ENCODE assay signal across 23 cellular contexts in the genomic region with DNA sequence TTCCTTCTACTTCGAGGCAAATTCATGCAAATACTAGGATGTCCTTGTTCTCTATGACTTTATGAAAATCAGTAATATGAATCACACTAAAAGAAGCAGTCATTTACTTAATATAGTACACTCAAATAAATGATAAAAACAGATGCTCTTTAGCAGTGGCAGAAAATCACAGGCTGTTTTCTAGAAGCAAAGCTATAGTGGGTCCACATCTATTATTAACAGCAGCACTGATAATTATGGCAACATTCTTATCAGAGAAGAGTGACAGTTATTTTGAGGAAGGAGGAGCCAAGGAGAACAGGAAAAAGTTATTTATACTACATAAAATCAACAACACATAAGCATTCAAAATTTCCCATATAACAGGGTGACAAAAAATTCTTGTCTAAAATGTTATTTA. TPM values are rescaled to one million over a fixed set of nuclear protein-coding genes. Genes with fewer than 3 reads are reported as not detected.
DNase-seq lines count a peak whose midpoint lies in the region; ATAC-seq and TF ChIP-seq lines count a peak whose summit lies in the region.
"Had no signal": no experiment of that assay in that cellular context is flagged by ENCODE, and none has a peak within 500 bp of the region (broad histone marks: within the 10 kb centered on the region; RNA-seq: fewer than 3 reads in every experiment).

No MANE protein-coding gene starts in this region.

- H2BK120ac ChIP-seq in IMR-90 (ENCODE audit: low read depth, low read length): no peak overlapping the region

- ATAC-seq in CD4-positive, CD25-positive, alpha-beta regulatory T cell (ENCODE audit: low read depth in 2 of 2): no peak
- ATAC-seq in IMR-90 (ENCODE audit: low read depth) (no peak), heart left ventricle (peak; percentile 72 to 85 (median 84))
- ATAC-seq: activated CD4-positive, CD25-positive, alpha-beta regulatory T cell treated with anti-CD3 and anti-CD28 coated beads, Interleukin-2, amount 50 U/mL, for 24 hours; right lobe of liver; stimulated activated naive CD8-positive, alpha-beta T cell treated with anti-CD3 and anti-CD28 coated beads, Interleukin-15, Interleukin-2, amounts not matched to agents 100 U/mL and 50 U/mL, for 24 hours had no signal

- CTCF ChIA-PET in IMR-90 (lab: Yijun Ruan, JAX): no interaction called here

- H3K27me3 ChIP-seq in CD4-positive, CD25-positive, alpha-beta regulatory T cell (ENCODE audit: control insufficient read depth, insufficient read depth, low read length): no peaks in the 10 kb centered on the region
- H3K27me3 ChIP-seq in IMR-90 (ENCODE audit: control insufficient read depth, insufficient read depth, low read length) (no peaks in the 10 kb centered on the region), heart left ventricle (no peaks in the 10 kb centered on the region)
- H3K27me3 ChIP-seq: Peyer's patch, right lobe of liver, SJCRH30 had no signal

- H3K56ac ChIP-seq in IMR-90 (ENCODE audit: extremely low read depth, insufficient read depth, low read length): no peak overlapping the region

- no peak for TF ChIP-seq CTCF in IMR-90 (conservative IDR thresholded peaks at IDR 0.05; ENCODE audit: low read depth, low read length)
- no peak for TF ChIP-seq CTCF in heart left ventricle (IDR thresholded peaks at IDR 0.05)
- TF ChIP-seq CTCF in nephron (IDR thresholded peaks at IDR 0.05; ENCODE audit: unreplicated experiment in 3 of 3): no peak

- H3K4ac ChIP-seq in IMR-90 (ENCODE audit: low read depth, low read length): no peak overlapping the region

- H4K8ac ChIP-seq in IMR-90 (ENCODE audit: low read depth in 2 of 2, low read length in 2 of 2): no peak overlapping the region

- no peak overlapping the region for H3K18ac ChIP-seq in IMR-90 (ENCODE audit: low read depth, low read length)

- peaks cover 67% of the 10 kb centered on the region for H3K36me3 ChIP-seq in CD4-positive, CD25-positive, alpha-beta regulatory T cell (ENCODE audit: control insufficient read depth, insufficient read depth, low read length)
- peaks cover 31% of the 10 kb centered on the region for H3K36me3 ChIP-seq in IMR-90 (ENCODE audit: control insufficient read depth, insufficient read depth, low read length)
- peaks cover 3 to 79% (median 57%) of the 10 kb centered on the region in 9 donors for H3K36me3 ChIP-seq in heart left ventricle

- H4K5ac ChIP-seq in IMR-90 (ENCODE audit: low read depth, low read length): no peak overlapping the region

- no TSS peak for BruUV-seq in IMR-90 (replicated peaks; lab: Mats Ljungman, UMichigan)

- dilution Hi-C loops in IMR-90 (cut with HindIII; ENCODE audit: low sequenced_read_pairs, unreplicated experiment): no loop called here

- H3K27ac Mint-ChIP-seq in CD4-positive, CD25-positive, alpha-beta regulatory T cell: peak overlapping the region in 1 of 3 donors; percentile 15
- peak overlapping the region; percentile 28 to 52 (median 31) for H3K27ac Mint-ChIP-seq in nephron
- H3K27ac Mint-ChIP-seq: dendritic cell treated with granulocyte-macrophage colony-stimulating factor and Interleukin-4, amounts not matched to agents 40 ng/mL and 50 ng/mL, for 4 days; nephron progenitor cell had no signal

- H3K23ac ChIP-seq in IMR-90 (ENCODE audit: low read depth, low read length): no peak overlapping the region

- H3K14ac ChIP-seq in IMR-90 (replicated peaks; ENCODE audit: low read depth, low read length): no peak overlapping the region

- TF ChIP-seq RAD21 in IMR-90 (IDR thresholded peaks at IDR 0.05; ENCODE audit: low read length): no peak

- H2BK20ac ChIP-seq in IMR-90 (ENCODE audit: low read depth, low read length): no peak overlapping the region

- H3K4me1 Mint-ChIP-seq in CD4-positive, CD25-positive, alpha-beta regulatory T cell: peaks cover 21 to 58% (median 52%) of the 10 kb centered on the region in 4 donors
- H3K4me1 Mint-ChIP-seq in nephron: peaks cover 22% of the 10 kb centered on the region

- H3K27ac ChIP-seq in CD4-positive, CD25-positive, alpha-beta regulatory T cell (ENCODE audit: insufficient read depth, low read length, poor library complexity, severe bottlenecking): no peak overlapping the region
- H3K27ac ChIP-seq in IMR-90 (ENCODE audit: insufficient read depth, low read length) (no peak overlapping the region), heart left ventricle (peak overlapping the region in 11 of 12 donors; percentile 3 to 81 (median 56))
- H3K27ac ChIP-seq: parathyroid adenoma, Peyer's patch, right lobe of liver, SJCRH30 had no signal

- H3K9me3 ChIP-seq in CD4-positive, CD25-positive, alpha-beta regulatory T cell (ENCODE audit: control insufficient read depth in 2 of 2, low read length in 2 of 2): no peaks in the 10 kb centered on the region
- H3K9me3 ChIP-seq in IMR-90 (ENCODE audit: control insufficient read depth, insufficient read depth, low read length): no peaks in the 10 kb centered on the region
- no peaks in the 10 kb centered on the region for H3K9me3 ChIP-seq in heart left ventricle
- H3K9me3 ChIP-seq: Peyer's patch, right lobe of liver, SJCRH30 had no signal

- no peak overlapping the region for H3K4me2 ChIP-seq in IMR-90 (ENCODE audit: low read depth, low read length)

- peaks cover 42% of the 10 kb centered on the region for H3K36me3 Mint-ChIP-seq in CD4-positive, CD25-positive, alpha-beta regulatory T cell
- peaks cover 65% of the 10 kb centered on the region for H3K36me3 Mint-ChIP-seq in nephron (ENCODE audit: low read depth)

- POLR2A ChIA-PET in IMR-90 (lab: Charles Lee; ENCODE audit: unreplicated experiment): no interaction called here

- no peaks in the 10 kb centered on the region for H3K9me3 Mint-ChIP-seq in CD4-positive, CD25-positive, alpha-beta regulatory T cell
- H3K9me3 Mint-ChIP-seq in nephron: no peaks in the 10 kb centered on the region
- H3K9me3 Mint-ChIP-seq: dendritic cell treated with granulocyte-macrophage colony-stimulating factor and Interleukin-4, amounts not matched to agents 40 ng/mL and 50 ng/mL, for 4 days; nephron progenitor cell had no signal

- in situ Hi-C loops in IMR-90 (cut with MboI; ENCODE audit: low sequenced_read_pairs): no loop called here

- DNase-seq in CD4-positive, CD25-positive, alpha-beta regulatory T cell: no peak
- DNase-seq in IMR-90: no peak
- no peak for DNase-seq in heart left ventricle
- no peak for DNase-seq in NCI-H510A treated with DMSO at 0.1 percent for 48 hours (lab: John Stamatoyannopoulos, UW)
- no peak for DNase-seq in middle frontal gyrus (ENCODE audit: extremely low spot score, low spot score)
- DNase-seq in AML-193 (lab: John Stamatoyannopoulos, UW): no peak
- DNase-seq: activated naive CD4-positive, alpha-beta T cell treated with Interleukin-2 at 50 U/mL for 16 hours; activated T-cell treated with anti-CD3 and anti-CD28 coated beads, Interleukin-2, amount 50 U/mL, for 48 hours; caudate nucleus; GF-D8; GOT3; mesendoderm; NCI-H1417; NCI-H510A; nephron progenitor cell; Peyer's patch; right lobe of liver; SJCRH30; stimulated activated naive CD8-positive, alpha-beta T cell treated with anti-CD3 and anti-CD28 coated beads, Interleukin-15, Interleukin-2, amounts not matched to agents 100 U/mL and 50 U/mL, for 24 hours had no signal

- no peak overlapping the region for H2AK9ac ChIP-seq in IMR-90 (replicated peaks; ENCODE audit: low read depth, low read length, poor library complexity)

- H2AFZ ChIP-seq in IMR-90 (replicated peaks; ENCODE audit: low read length, poor library complexity): no peak overlapping the region
- H2AFZ ChIP-seq: parathyroid adenoma had no signal

- H4K20me1 ChIP-seq in IMR-90 (ENCODE audit: insufficient read depth, low read length): peaks cover 60% of the 10 kb centered on the region

- H2BK5ac ChIP-seq in IMR-90 (ENCODE audit: low read depth, low read length, poor library complexity, severe bottlenecking): peak overlapping the region; percentile 44

- no peak overlapping the region for H4K91ac ChIP-seq in IMR-90 (ENCODE audit: insufficient read depth, low read depth, low read length)

- TF ChIP-seq POLR2A in IMR-90 (IDR thresholded peaks at IDR 0.05; ENCODE audit: low read depth, low read length) (no peak), heart left ventricle (IDR thresholded peaks at IDR 0.05) (no peak)

- H2BK15ac ChIP-seq in IMR-90 (ENCODE audit: low read depth, low read length): no peak overlapping the region

- no peak overlapping the region for H2AK5ac ChIP-seq in IMR-90 (ENCODE audit: low read depth, low read length)

- H3K9ac ChIP-seq in IMR-90 (ENCODE audit: low read depth, low read length): no peak overlapping the region
- H3K9ac ChIP-seq: parathyroid adenoma had no signal

- WGBS in IMR-90 (ENCODE audit: extremely low coverage in 2 of 2, insufficient read length in 1 of 2), 2 experiments: no CpG with 5 or more reads among the region's 1 CpG
- WGBS in heart left ventricle, 4 donors: 9 to 26% (median 23%) methylated on average over 1 of the region's 1 CpG

- peaks cover 9 to 48% of the 10 kb centered on the region in 2 experiments; a peak in 3 of 4 replicates for H3K79me1 ChIP-seq in IMR-90 (ENCODE audit: low read depth in 1 of 2, low read length in 2 of 2)

- H3K9me1 ChIP-seq in IMR-90 (ENCODE audit: insufficient read depth, low read length): peaks cover 5% of the 10 kb centered on the region; the same call in 1 of the 2 replicates

- peaks cover 34% of the 10 kb centered on the region for H3K4me1 ChIP-seq in CD4-positive, CD25-positive, alpha-beta regulatory T cell (ENCODE audit: control insufficient read depth, insufficient read depth, low read length, poor library complexity, severe bottlenecking)
- H3K4me1 ChIP-seq in IMR-90 (ENCODE audit: control insufficient read depth, insufficient read depth, low read length) (peaks cover 10% of the 10 kb centered on the region; the same call in 1 of the 2 replicates), heart left ventricle (peaks cover 10 to 66% (median 49%) of the 10 kb centered on the region in 12 donors)
- H3K4me1 ChIP-seq: right lobe of liver had no signal

- intact Hi-C loops in IMR-90 (cut with micrococcal nuclease): loop anchor here (2.0 kb wide), 1 partner anchor 17 kb away; no protein-coding TSS in a partner anchor
- intact Hi-C loops in heart left ventricle (cut with DNase I): no loop called here

- peak overlapping the region; percentile 32 for H3K4me3 ChIP-seq in CD4-positive, CD25-positive, alpha-beta regulatory T cell (ENCODE audit: low read depth, low read length)
- no peak overlapping the region for H3K4me3 ChIP-seq in IMR-90 (ENCODE audit: insufficient read depth, low read depth, low read length)
- peak overlapping the region in 1 of 12 donors; percentile 7 for H3K4me3 ChIP-seq in heart left ventricle
- H3K4me3 ChIP-seq: Peyer's patch, right lobe of liver, SJCRH30 had no signal

- peak overlapping the region in 2 of 4 donors; percentile 6 to 47 for H3K4me3 Mint-ChIP-seq in CD4-positive, CD25-positive, alpha-beta regulatory T cell
- no peak overlapping the region for H3K4me3 Mint-ChIP-seq in nephron
- H3K4me3 Mint-ChIP-seq: dendritic cell treated with granulocyte-macrophage colony-stimulating factor and Interleukin-4, amounts not matched to agents 40 ng/mL and 50 ng/mL, for 4 days; nephron progenitor cell had no signal

- H3K27me3 Mint-ChIP-seq in CD4-positive, CD25-positive, alpha-beta regulatory T cell: no peaks in the 10 kb centered on the region
- no peaks in the 10 kb centered on the region for H3K27me3 Mint-ChIP-seq in nephron (ENCODE audit: low read depth)
- H3K27me3 Mint-ChIP-seq: dendritic cell treated with granulocyte-macrophage colony-stimulating factor and Interleukin-4, amounts not matched to agents 40 ng/mL and 50 ng/mL, for 4 days had no signal

RNA-seq across cellular contexts. Expression of a gene that starts 16.5 kb away (rescaled TPM):
- total RNA-seq in CD4-positive, CD25-positive, alpha-beta regulatory T cell: 69.0 TPM
- polyA plus RNA-seq in CD4-positive, CD25-positive, alpha-beta regulatory T cell: 10 to 100 TPM; 20.9 to 31.9 (median 24.6) TPM
- total RNA-seq in IMR-90 (2012; rRNA removed): 68.5 and 130 TPM in 2 replicates
- 26.7 and 33.5 TPM in 2 replicates for polyA plus RNA-seq in IMR-90 (2012; rRNA removed)
- 7.4 and 9.2 TPM in 2 replicates for polyA plus RNA-seq in IMR-90 (2012; cell fraction: cytosol; rRNA removed)
- 4.8 and 13.7 TPM in 2 replicates for polyA plus RNA-seq in IMR-90 (2012; cell fraction: nucleus; rRNA removed; ENCODE audit: low replicate concordance)
- total RNA-seq in heart left ventricle: 100 to 1,000 TPM; 108 to 178 (median 150) TPM
- 10 to 100 TPM; 65.6 to 82.6 TPM for polyA plus RNA-seq in heart left ventricle

Comparison
In these comparisons a context has a peak if more than half of its experiments do, and no peak if none do; other contexts are left out.
1. ATAC-seq: peak in heart left ventricle (4 of 4); none in CD4-positive, CD25-positive, alpha-beta regulatory T cell (0 of 2) and IMR-90 (single experiment).
2. H3K27ac ChIP-seq: peak in heart left ventricle (11 of 12); none in CD4-positive, CD25-positive, alpha-beta regulatory T cell (single experiment) and IMR-90 (single experiment).